Comparison of ENCODE assay signal across 8 cellular contexts in the genomic region with DNA sequence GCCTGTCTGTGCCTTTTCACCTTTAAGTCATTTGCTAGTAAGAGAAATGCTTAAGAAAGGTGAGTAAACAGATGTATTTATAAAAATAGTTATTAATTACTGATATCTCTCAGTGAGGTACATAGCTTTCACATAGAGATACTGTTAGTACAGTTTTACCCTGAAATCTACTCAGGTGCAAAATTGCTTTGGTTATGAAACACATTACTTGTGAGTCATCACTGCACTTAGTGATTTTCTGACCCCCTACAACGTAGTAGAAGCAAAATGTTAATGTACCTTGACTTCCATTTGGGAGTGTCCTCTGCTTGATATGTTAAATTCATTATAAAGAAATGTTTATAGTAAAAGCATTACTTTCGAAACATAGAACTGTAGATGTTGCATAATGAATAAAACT. TPM values are rescaled to one million over a fixed set of nuclear protein-coding genes. Genes with fewer than 3 reads are reported as not detected.
A peak's percentile ranks its signal among the peaks of the same experiment; 100 is the strongest.
DNase-seq lines count a peak whose midpoint lies in the region; ATAC-seq, FAIRE-seq and TF ChIP-seq lines count a peak whose summit lies in the region.

No MANE protein-coding gene starts in this region.

- POLR2A ChIA-PET in K562 (lab: Yijun Ruan, JAX): no interaction called here
- POLR2A ChIA-PET in HEK293T (lab: Yijun Ruan, JAX): no interaction called here

- peaks cover 49% of the 10 kb centered on the region; the same call in 2 of the 3 replicates for H3K36me3 ChIP-seq in K562 (ENCODE audit: control insufficient read depth, insufficient read depth, low read length)

- CTCF ChIA-PET in K562 (lab: Yijun Ruan, JAX; ENCODE audit: low intra/inter-chr PET ratio) (no interaction called here), HEK293T (lab: Yijun Ruan, JAX) (interaction anchor here (0.7 kb wide), 1 partner anchor 36 kb away, joined by 3 read pairs; no protein-coding TSS in a partner anchor)

- no peaks in the 10 kb centered on the region for H3K27me3 ChIP-seq in K562 (ENCODE audit: control insufficient read depth in 2 of 2, insufficient read depth in 2 of 2, low read length in 2 of 2)

- no peak overlapping the region for H3K27ac ChIP-seq in K562 (ENCODE audit: extremely low read depth, low read depth, low read length)

- H3K4me1 ChIP-seq in K562 (replicated peaks in 1 of 2; ENCODE audit: control insufficient read depth in 2 of 2, insufficient read depth in 2 of 2, low read length in 2 of 2): peaks cover 0 to 4% of the 10 kb centered on the region in 2 experiments; a peak in 3 of 5 replicates

- 63% methylated on average over 2 of the region's 2 CpGs for WGBS in K562 (ENCODE audit: insufficient coverage, low coverage, missing lambda C conversion rate)

- no peak for TF ChIP-seq CTCF in K562 (IDR thresholded peaks at IDR 0.05 in 2 of 3, conservative IDR thresholded peaks at IDR 0.05 in 1 of 3; ENCODE audit: insufficient read depth in 2 of 3, low read depth in 1 of 3, low read length in 3 of 3)

- no peak for FAIRE-seq in K562 (lab: Jason Lieb, UNC)

- H3K79me2 ChIP-seq in K562 (ENCODE audit: control insufficient read depth, insufficient read depth, low read length): peaks cover 99% of the 10 kb centered on the region

- in situ Hi-C loops in ACHN (cut with HindIII; ENCODE audit: low pct_ligation_motif_present, low pct_unique_long_range_greater_than_20kb, low sequenced_read_pairs) (no loop called here), K562 (cut with MboI) (no loop called here)

- no peak overlapping the region for H2AFZ ChIP-seq in K562 (ENCODE audit: low read depth, low read length)

- intact Hi-C loops in K562 (cut with micrococcal nuclease) (no loop called here), head of caudate nucleus (cut with DNase I) (no loop called here)

- TF ChIP-seq POLR2A in K562 (conservative IDR thresholded peaks at IDR 0.05): no peak

- no peak overlapping the region for H3K4me2 ChIP-seq in K562 (ENCODE audit: insufficient read depth, low read length)

- ATAC-seq in GM19025 (IDR thresholded peaks at IDR 0.05; ENCODE audit: low read depth, unreplicated experiment) (peak; percentile 44), HG03108 (IDR thresholded peaks at IDR 0.05; ENCODE audit: unreplicated experiment) (peak; percentile 60), K562 (peak; percentile 9; the same call in 1 of the 3 replicates), left lobe of liver (no peak)

- H3K9ac ChIP-seq in K562 (ENCODE audit: insufficient read depth in 1 of 2, low read depth in 2 of 2, low read length in 2 of 2): no peak overlapping the region

- no peaks in the 10 kb centered on the region for H3K9me1 ChIP-seq in K562 (ENCODE audit: control insufficient read depth, insufficient read depth, low read length)

- no peak overlapping the region for H3K4me3 ChIP-seq in K562

- TF ChIP-seq EP300 in K562 (IDR thresholded peaks at IDR 0.05; ENCODE audit: low read length): no peak

- BruUV-seq in K562 (replicated peaks; lab: Mats Ljungman, UMichigan): no TSS peak

- no peak for TF ChIP-seq RAD21 in K562 (CRISPR knock-in tag; conservative IDR thresholded peaks at IDR 0.05 in 1 of 2, IDR thresholded peaks at IDR 0.05 in 1 of 2)

- no peaks in the 10 kb centered on the region for H4K20me1 ChIP-seq in K562 (replicated peaks; ENCODE audit: control insufficient read depth, insufficient read depth, low read length)

- DNase-seq in ACHN (peak; percentile 84), K562 (ENCODE audit: extremely low read depth in 1 of 4, low spot score in 3 of 4) (no peak), HEK293T (ENCODE audit: extremely low spot score) (no peak), left lobe of liver (ENCODE audit: low spot score) (no peak), head of caudate nucleus (no peak)
- DNase-seq in activated effector memory CD4-positive, alpha-beta T cell treated with Interleukin-2 at 50 U/mL for 16 hours: no peak

- H3K9me3 ChIP-seq in K562 (replicated peaks; ENCODE audit: control insufficient read depth, insufficient read depth, low read depth, low read length): no peaks in the 10 kb centered on the region

TF ChIP-seq in K562, 482 proteins besides CTCF, POLR2A, EP300 and RAD21 (continues in another document):
- TF ChIP-seq JUND (IDR thresholded peaks at IDR 0.05; ENCODE audit: borderline replicate concordance, low read depth, low read length) (peak; percentile 19; the same call in 1 of the 2 replicates), JUND (tag; IDR thresholded peaks at IDR 0.05; ENCODE audit: borderline replicate concordance, low read depth, low read length) (no peak), ATF3 (IDR thresholded peaks at IDR 0.05) (peak; percentile 62), ATF3 (CRISPR knock-in tag; conservative IDR thresholded peaks at IDR 0.05) (no peak), PRMT5 (CRISPR knock-in tag; IDR thresholded peaks at IDR 0.05) (no peak)

TF ChIP-seq in HEK293T, 16 proteins besides CTCF, POLR2A, EP300 and RAD21:
- TF ChIP-seq, protein P1, sequence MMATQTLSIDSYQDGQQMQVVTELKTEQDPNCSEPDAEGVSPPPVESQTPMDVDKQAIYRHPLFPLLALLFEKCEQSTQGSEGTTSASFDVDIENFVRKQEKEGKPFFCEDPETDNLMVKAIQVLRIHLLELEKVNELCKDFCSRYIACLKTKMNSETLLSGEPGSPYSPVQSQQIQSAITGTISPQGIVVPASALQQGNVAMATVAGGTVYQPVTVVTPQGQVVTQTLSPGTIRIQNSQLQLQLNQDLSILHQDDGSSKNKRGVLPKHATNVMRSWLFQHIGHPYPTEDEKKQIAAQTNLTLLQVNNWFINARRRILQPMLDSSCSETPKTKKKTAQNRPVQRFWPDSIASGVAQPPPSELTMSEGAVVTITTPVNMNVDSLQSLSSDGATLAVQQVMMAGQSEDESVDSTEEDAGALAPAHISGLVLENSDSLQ (IDR thresholded peaks at IDR 0.05): no peak
- TF ChIP-seq ELF4 (IDR thresholded peaks at IDR 0.05) (no peak), LEF1 (IDR thresholded peaks at IDR 0.05; ENCODE audit: borderline replicate concordance) (no peak), L3MBTL2 (conservative IDR thresholded peaks at IDR 0.05) (no peak), HDGF (IDR thresholded peaks at IDR 0.05; ENCODE audit: borderline replicate concordance) (no peak), TARDBP (IDR thresholded peaks at IDR 0.05) (no peak), SP1 (IDR thresholded peaks at IDR 0.05) (no peak), FOXM1 (IDR thresholded peaks at IDR 0.05; ENCODE audit: borderline replicate concordance) (no peak), FOXA1 (IDR thresholded peaks at IDR 0.05) (no peak), BHLHE40 (IDR thresholded peaks at IDR 0.05; ENCODE audit: borderline replicate concordance) (no peak), NFRKB (IDR thresholded peaks at IDR 0.05) (no peak), ZNF384 (IDR thresholded peaks at IDR 0.05) (no peak), FOXK2 (IDR thresholded peaks at IDR 0.05) (no peak), ARNT (IDR thresholded peaks at IDR 0.05) (no peak), CTBP1 (IDR thresholded peaks at IDR 0.05; ENCODE audit: borderline replicate concordance) (no peak), SUZ12 (IDR thresholded peaks at IDR 0.05) (no peak)

RNA-seq across cellular contexts. Expression of gene GLS, which starts 6.5 kb away (rescaled TPM):
- 87.7 and 267 TPM in 2 replicates for total RNA-seq in K562 (2011; cell fraction: chromatin; rRNA removed; ENCODE audit: low replicate concordance)
- 28.9 and 43.6 TPM in 2 replicates for total RNA-seq in K562 (2011; cell fraction: nucleolus; rRNA removed)
- total RNA-seq in K562 (2011; cell fraction: nucleoplasm; rRNA removed): 97.4 and 145 TPM in 2 replicates
- total RNA-seq in K562 (2014; rRNA removed) (60.8 and 63.2 TPM in 2 replicates), K562 (2014; rRNA removed; fragmentation: Illumina TruSeq; extraction: Trizol) (77.5 and 84.1 TPM in 2 replicates), K562 (2015; rRNA removed; fragmentation: Illumina TruSeq; extraction: Trizol) (45.6 and 48.2 TPM in 2 replicates), K562 (2021) (60.2 and 71.3 TPM in 2 replicates), left lobe of liver (10.2 TPM)
- polyA plus RNA-seq in K562 (2011; rRNA removed) (44.4 and 61.7 TPM in 2 replicates), K562 (2014; fragmentation: Illumina TruSeq; extraction: Trizol) (31.9 and 36.7 TPM in 2 replicates), K562 (2014; fragmentation: Nextera tagmentation; extraction: Ambion mirVana) (10 to 100 TPM; 13.7 to 17.0 TPM), K562 (2014; rRNA removed) (29.8 and 35.9 TPM in 2 replicates)
- polyA plus RNA-seq in K562 (2011; cell fraction: cytosol; rRNA removed): 6.6 and 10.9 TPM in 2 replicates
- 45.9 and 60.0 TPM in 2 replicates for polyA plus RNA-seq in K562 (2011; cell fraction: nucleus; rRNA removed)
- polyA plus RNA-seq in K562 (2012): 19.3 and 36.3 TPM in 2 replicates
- 144 and 159 TPM in 2 replicates for polyA minus RNA-seq in K562 (2011; rRNA and poly(A)+ RNA removed)
- polyA minus RNA-seq in K562 (2011; cell fraction: cytosol; rRNA and poly(A)+ RNA removed): 27.4 and 44.4 TPM in 2 replicates
- 73.0 and 110 TPM in 2 replicates for polyA minus RNA-seq in K562 (2011; cell fraction: nucleus; rRNA and poly(A)+ RNA removed)
